Comparison of ENCODE assay signal across 1 cellular context in the genomic region with DNA sequence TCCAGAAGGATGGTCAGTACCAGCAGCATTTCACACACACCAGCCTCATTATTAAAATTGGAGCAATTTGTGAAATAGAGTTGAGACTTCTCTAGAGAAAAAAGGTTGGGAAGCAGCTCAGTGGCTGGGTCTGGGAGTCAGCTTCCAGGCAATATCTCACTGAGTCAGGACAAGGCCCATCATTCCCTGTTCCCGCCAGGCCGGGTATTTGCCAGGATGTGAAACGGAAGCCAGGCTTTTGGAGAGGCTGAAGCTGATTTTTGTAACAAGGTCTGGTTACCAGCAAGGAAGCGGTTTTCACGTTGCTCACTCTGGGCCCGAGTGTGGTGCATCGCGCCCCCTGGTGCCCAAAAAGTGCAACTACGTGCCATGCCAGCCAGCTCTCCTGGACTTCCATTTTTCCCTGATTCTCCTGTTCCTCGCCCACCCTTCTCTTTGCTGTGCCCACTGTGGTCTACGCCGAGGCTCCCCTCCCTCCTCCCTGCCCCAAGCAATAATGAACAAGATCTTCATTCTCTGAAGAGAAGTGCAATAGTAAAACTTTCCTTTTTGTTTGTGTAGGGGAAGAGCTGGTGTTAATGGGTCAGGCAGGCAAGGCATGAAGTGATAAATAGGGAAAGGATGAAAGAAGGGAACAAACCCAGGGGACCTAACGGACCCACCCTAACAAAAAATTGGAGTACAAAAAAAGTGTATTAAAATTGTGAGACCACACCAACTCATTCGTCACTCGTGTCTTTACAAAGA.
TF ChIP-seq lines count a peak whose summit lies in the region.

No MANE protein-coding gene starts in this region.

TF ChIP-seq in K562, 482 proteins besides CTCF, POLR2A, EP300 and RAD21 (continued from another document and continues in another):
- TF ChIP-seq CHD7 (IDR thresholded peaks at IDR 0.05; ENCODE audit: low read depth, low read length) (no peak), PCBP2 (IDR thresholded peaks at IDR 0.05; ENCODE audit: low read depth, low read length, poor library complexity, severe bottlenecking) (no peak), MEF2A (IDR thresholded peaks at IDR 0.05; ENCODE audit: control insufficient read depth, low read depth, low read length) (no peak), ZNF239 (CRISPR knock-in tag; IDR thresholded peaks at IDR 0.05) (no peak), STAG1 (CRISPR knock-in tag; IDR thresholded peaks at IDR 0.05; ENCODE audit: borderline replicate concordance) (peak; percentile 91), ESRRB (CRISPR knock-in tag; IDR thresholded peaks at IDR 0.05; ENCODE audit: borderline replicate concordance) (no peak), SMAD4 (CRISPR knock-in tag; conservative IDR thresholded peaks at IDR 0.05) (0 out of 2 replicates have a peak, but pooled peaks have one; percentile 13), THAP7 (CRISPR knock-in tag; IDR thresholded peaks at IDR 0.05) (no peak), ZNF431 (CRISPR knock-in tag; IDR thresholded peaks at IDR 0.05) (no peak), LEF1 (IDR thresholded peaks at IDR 0.05) (no peak), PPARD (CRISPR knock-in tag; IDR thresholded peaks at IDR 0.05) (no peak), ZBTB34 (CRISPR knock-in tag; IDR thresholded peaks at IDR 0.05) (no peak), KLF16 (IDR thresholded peaks at IDR 0.05) (peak; percentile 40; the same call in 1 of the 2 replicates), POU5F1 (IDR thresholded peaks at IDR 0.05; ENCODE audit: borderline replicate concordance, low read depth, low read length, partially characterized antibody) (no peak), HDGF (IDR thresholded peaks at IDR 0.05) (no peak), NR4A1 (CRISPR knock-in tag; IDR thresholded peaks at IDR 0.05) (no peak), NR4A1 (tag; IDR thresholded peaks at IDR 0.05) (no peak), SMARCB1 (IDR thresholded peaks at IDR 0.05; ENCODE audit: insufficient read length, low read depth) (no peak), ZBTB8A (IDR thresholded peaks at IDR 0.05; ENCODE audit: partially characterized antibody) (no peak), BRCA1 (IDR thresholded peaks at IDR 0.05) (no peak), BRCA1 (CRISPR knock-in tag; IDR thresholded peaks at IDR 0.05) (no peak), ZNF589 (CRISPR knock-in tag; IDR thresholded peaks at IDR 0.05; ENCODE audit: low read depth) (no peak), ZBTB1 (CRISPR knock-in tag; IDR thresholded peaks at IDR 0.05; ENCODE audit: borderline replicate concordance, low read depth) (no peak)
- TF ChIP-seq, protein P1, sequence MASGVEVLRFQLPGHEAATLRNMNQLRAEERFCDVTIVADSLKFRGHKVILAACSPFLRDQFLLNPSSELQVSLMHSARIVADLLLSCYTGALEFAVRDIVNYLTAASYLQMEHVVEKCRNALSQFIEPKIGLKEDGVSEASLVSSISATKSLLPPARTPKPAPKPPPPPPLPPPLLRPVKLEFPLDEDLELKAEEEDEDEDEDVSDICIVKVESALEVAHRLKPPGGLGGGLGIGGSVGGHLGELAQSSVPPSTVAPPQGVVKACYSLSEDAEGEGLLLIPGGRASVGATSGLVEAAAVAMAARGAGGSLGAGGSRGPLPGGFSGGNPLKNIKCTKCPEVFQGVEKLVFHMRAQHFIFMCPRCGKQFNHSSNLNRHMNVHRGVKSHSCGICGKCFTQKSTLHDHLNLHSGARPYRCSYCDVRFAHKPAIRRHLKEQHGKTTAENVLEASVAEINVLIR (CRISPR knock-in tag; IDR thresholded peaks at IDR 0.05), result no peak
- TF ChIP-seq, protein P2, sequence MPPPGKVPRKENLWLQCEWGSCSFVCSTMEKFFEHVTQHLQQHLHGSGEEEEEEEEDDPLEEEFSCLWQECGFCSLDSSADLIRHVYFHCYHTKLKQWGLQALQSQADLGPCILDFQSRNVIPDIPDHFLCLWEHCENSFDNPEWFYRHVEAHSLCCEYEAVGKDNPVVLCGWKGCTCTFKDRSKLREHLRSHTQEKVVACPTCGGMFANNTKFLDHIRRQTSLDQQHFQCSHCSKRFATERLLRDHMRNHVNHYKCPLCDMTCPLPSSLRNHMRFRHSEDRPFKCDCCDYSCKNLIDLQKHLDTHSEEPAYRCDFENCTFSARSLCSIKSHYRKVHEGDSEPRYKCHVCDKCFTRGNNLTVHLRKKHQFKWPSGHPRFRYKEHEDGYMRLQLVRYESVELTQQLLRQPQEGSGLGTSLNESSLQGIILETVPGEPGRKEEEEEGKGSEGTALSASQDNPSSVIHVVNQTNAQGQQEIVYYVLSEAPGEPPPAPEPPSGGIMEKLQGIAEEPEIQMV (tag; conservative IDR thresholded peaks at IDR 0.05; ENCODE audit: low read depth), result no peak
- TF ChIP-seq, protein P3, sequence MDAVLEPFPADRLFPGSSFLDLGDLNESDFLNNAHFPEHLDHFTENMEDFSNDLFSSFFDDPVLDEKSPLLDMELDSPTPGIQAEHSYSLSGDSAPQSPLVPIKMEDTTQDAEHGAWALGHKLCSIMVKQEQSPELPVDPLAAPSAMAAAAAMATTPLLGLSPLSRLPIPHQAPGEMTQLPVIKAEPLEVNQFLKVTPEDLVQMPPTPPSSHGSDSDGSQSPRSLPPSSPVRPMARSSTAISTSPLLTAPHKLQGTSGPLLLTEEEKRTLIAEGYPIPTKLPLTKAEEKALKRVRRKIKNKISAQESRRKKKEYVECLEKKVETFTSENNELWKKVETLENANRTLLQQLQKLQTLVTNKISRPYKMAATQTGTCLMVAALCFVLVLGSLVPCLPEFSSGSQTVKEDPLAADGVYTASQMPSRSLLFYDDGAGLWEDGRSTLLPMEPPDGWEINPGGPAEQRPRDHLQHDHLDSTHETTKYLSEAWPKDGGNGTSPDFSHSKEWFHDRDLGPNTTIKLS (IDR thresholded peaks at IDR 0.05; ENCODE audit: borderline replicate concordance, low read depth), result peak; percentile 25; the same call in 1 of the 2 replicates
- TF ChIP-seq, protein P4, sequence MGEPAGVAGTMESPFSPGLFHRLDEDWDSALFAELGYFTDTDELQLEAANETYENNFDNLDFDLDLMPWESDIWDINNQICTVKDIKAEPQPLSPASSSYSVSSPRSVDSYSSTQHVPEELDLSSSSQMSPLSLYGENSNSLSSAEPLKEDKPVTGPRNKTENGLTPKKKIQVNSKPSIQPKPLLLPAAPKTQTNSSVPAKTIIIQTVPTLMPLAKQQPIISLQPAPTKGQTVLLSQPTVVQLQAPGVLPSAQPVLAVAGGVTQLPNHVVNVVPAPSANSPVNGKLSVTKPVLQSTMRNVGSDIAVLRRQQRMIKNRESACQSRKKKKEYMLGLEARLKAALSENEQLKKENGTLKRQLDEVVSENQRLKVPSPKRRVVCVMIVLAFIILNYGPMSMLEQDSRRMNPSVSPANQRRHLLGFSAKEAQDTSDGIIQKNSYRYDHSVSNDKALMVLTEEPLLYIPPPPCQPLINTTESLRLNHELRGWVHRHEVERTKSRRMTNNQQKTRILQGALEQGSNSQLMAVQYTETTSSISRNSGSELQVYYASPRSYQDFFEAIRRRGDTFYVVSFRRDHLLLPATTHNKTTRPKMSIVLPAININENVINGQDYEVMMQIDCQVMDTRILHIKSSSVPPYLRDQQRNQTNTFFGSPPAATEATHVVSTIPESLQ (CRISPR knock-in tag; IDR thresholded peaks at IDR 0.05), result no peak
- TF ChIP-seq, protein P5, sequence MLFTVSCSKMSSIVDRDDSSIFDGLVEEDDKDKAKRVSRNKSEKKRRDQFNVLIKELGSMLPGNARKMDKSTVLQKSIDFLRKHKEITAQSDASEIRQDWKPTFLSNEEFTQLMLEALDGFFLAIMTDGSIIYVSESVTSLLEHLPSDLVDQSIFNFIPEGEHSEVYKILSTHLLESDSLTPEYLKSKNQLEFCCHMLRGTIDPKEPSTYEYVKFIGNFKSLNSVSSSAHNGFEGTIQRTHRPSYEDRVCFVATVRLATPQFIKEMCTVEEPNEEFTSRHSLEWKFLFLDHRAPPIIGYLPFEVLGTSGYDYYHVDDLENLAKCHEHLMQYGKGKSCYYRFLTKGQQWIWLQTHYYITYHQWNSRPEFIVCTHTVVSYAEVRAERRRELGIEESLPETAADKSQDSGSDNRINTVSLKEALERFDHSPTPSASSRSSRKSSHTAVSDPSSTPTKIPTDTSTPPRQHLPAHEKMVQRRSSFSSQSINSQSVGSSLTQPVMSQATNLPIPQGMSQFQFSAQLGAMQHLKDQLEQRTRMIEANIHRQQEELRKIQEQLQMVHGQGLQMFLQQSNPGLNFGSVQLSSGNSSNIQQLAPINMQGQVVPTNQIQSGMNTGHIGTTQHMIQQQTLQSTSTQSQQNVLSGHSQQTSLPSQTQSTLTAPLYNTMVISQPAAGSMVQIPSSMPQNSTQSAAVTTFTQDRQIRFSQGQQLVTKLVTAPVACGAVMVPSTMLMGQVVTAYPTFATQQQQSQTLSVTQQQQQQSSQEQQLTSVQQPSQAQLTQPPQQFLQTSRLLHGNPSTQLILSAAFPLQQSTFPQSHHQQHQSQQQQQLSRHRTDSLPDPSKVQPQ (CRISPR knock-in tag; IDR thresholded peaks at IDR 0.05; ENCODE audit: borderline replicate concordance), result no peak
